In genomic region chr2:11328522-11328921, GRCh38 we compare ENCODE assay signal across 7 cellular contexts. TPM values are rescaled to one million over a fixed set of nuclear protein-coding genes. Genes with fewer than 3 reads are reported as not detected.
DNase-seq lines count a peak whose midpoint lies in the region; ATAC-seq, FAIRE-seq and TF ChIP-seq lines count a peak whose summit lies in the region.
"Not testable (repeated sequence)": the region's sequence is repeated elsewhere in the genome, so short reads cannot be mapped to it uniquely, and the experiment has no call there.

No MANE protein-coding gene starts in this region.

- CTCF ChIA-PET in A549 (lab: Yijun Ruan, JAX) = interaction anchor here (0.7 to 1.8 kb wide), 2 partner anchors 84 to 196 kb away, joined by 4 to 10 read pairs; a partner anchor contains a TSS
- CTCF ChIA-PET in HEK293 (lab: Yijun Ruan, JAX) = interaction anchor here (0.9 kb wide), 1 partner anchor 83 kb away, joined by 3 read pairs; no protein-coding TSS in a partner anchor
- CTCF ChIA-PET in K562 (lab: Yijun Ruan, JAX; ENCODE audit: low intra/inter-chr PET ratio) = not testable (repeated sequence)

- H3K9me1 ChIP-seq in K562 (ENCODE audit: control insufficient read depth, insufficient read depth, low read length) = not testable (repeated sequence)

- not testable (repeated sequence) for H3K9me3 ChIP-seq in A549; HEK293 (ENCODE audit: control insufficient read depth, insufficient read depth, low read depth, low read length); K562 (replicated peaks; ENCODE audit: control insufficient read depth, insufficient read depth, low read depth, low read length)

- not testable (repeated sequence) for H3K9ac ChIP-seq in K562 (ENCODE audit: insufficient read depth in 1 of 2, low read depth in 2 of 2, low read length in 2 of 2)

- H3K27me3 Mint-ChIP-seq in chondrocyte (ENCODE audit: low read depth); nephron progenitor cell (ENCODE audit: low read depth, poor library complexity); osteocyte (ENCODE audit: unreplicated experiment): not testable (repeated sequence)

- not testable (repeated sequence) for H3K36me3 ChIP-seq in HEK293 (ENCODE audit: control insufficient read depth in 2 of 2, insufficient read depth in 1 of 2, low read length in 2 of 2); K562 (ENCODE audit: control insufficient read depth, insufficient read depth, low read length)

- ATAC-seq in A549, K562: not testable (repeated sequence)

- H3K9me3 Mint-ChIP-seq in chondrocyte (ENCODE audit: low read depth); osteocyte (ENCODE audit: unreplicated experiment): not testable (repeated sequence)
- H3K9me3 Mint-ChIP-seq in nephron progenitor cell = peaks cover 34% of the 10 kb centered on the region

- H3K4me1 ChIP-seq in A549 = peaks cover 18% of the 10 kb centered on the region
- peaks cover 11% of the 10 kb centered on the region for H3K4me1 ChIP-seq in HEK293 (ENCODE audit: control insufficient read depth, insufficient read depth, low read length)
- peaks cover 0 to 11% of the 10 kb centered on the region in 2 experiments; a peak in 2 of 5 replicates for H3K4me1 ChIP-seq in K562 (replicated peaks in 1 of 2; ENCODE audit: control insufficient read depth in 2 of 2, insufficient read depth in 2 of 2, low read length in 2 of 2)

- not testable (repeated sequence) for H3K4me3 ChIP-seq in A549; HEK293 (ENCODE audit: low read depth, low read length); K562

- BruUV-seq in K562 (replicated peaks; lab: Mats Ljungman, UMichigan) = not testable (repeated sequence)

- H3K4me1 Mint-ChIP-seq in chondrocyte (ENCODE audit: low read depth) (peaks cover 28% of the 10 kb centered on the region), osteocyte (ENCODE audit: unreplicated experiment) (peaks cover 26% of the 10 kb centered on the region)
- not testable (repeated sequence) for H3K4me1 Mint-ChIP-seq in nephron progenitor cell

- H4K20me1 ChIP-seq in K562 (replicated peaks; ENCODE audit: control insufficient read depth, insufficient read depth, low read length) = peaks cover 13% of the 10 kb centered on the region

- in situ Hi-C loops in K562 (cut with MboI) = not testable (repeated sequence)

- not testable (repeated sequence) for H2AFZ ChIP-seq in K562 (ENCODE audit: low read depth, low read length)

- not testable (repeated sequence) for TF ChIP-seq RAD21 in A549 (conservative IDR thresholded peaks at IDR 0.05 in 1 of 2, IDR thresholded peaks at IDR 0.05 in 1 of 2); K562 (CRISPR knock-in tag; conservative IDR thresholded peaks at IDR 0.05 in 1 of 2, IDR thresholded peaks at IDR 0.05 in 1 of 2)

- peak overlapping the region; percentile 34 for H3K27ac Mint-ChIP-seq in chondrocyte (ENCODE audit: unreplicated experiment)
- peak overlapping the region; percentile 24 for H3K27ac Mint-ChIP-seq in nephron progenitor cell
- H3K27ac Mint-ChIP-seq in osteocyte (ENCODE audit: unreplicated experiment) = peak overlapping the region; percentile 9

- intact Hi-C loops in K562 (cut with micrococcal nuclease) = not testable (repeated sequence)

- DNase-seq in A549 (ENCODE audit: low read depth in 1 of 2, low spot score in 1 of 2); K562 (ENCODE audit: extremely low read depth in 1 of 4, low spot score in 3 of 4); chondrocyte (ENCODE audit: low spot score); nephron progenitor cell; osteocyte (ENCODE audit: extremely low spot score, unreplicated experiment): not testable (repeated sequence)

- H3K27ac ChIP-seq in A549; HEK293 (ENCODE audit: extremely low read depth, low read depth, low read length); K562 (ENCODE audit: extremely low read depth, low read depth, low read length): not testable (repeated sequence)

- H3K4me2 ChIP-seq in A549; K562 (ENCODE audit: insufficient read depth, low read length): not testable (repeated sequence)

- TF ChIP-seq EP300 in A549 (IDR thresholded peaks at IDR 0.05); K562 (IDR thresholded peaks at IDR 0.05; ENCODE audit: low read length): not testable (repeated sequence)

- 100% methylated on average over 1 of the region's 1 CpG for WGBS in A549 (ENCODE audit: missing lambda C conversion rate)
- WGBS in K562 (ENCODE audit: insufficient coverage, low coverage, missing lambda C conversion rate) = no CpG with 5 or more reads among the region's 1 CpG

- peaks cover 90% of the 10 kb centered on the region for H3K79me2 ChIP-seq in K562 (ENCODE audit: control insufficient read depth, insufficient read depth, low read length)

- H3K36me3 Mint-ChIP-seq in chondrocyte (ENCODE audit: low read depth); osteocyte (ENCODE audit: unreplicated experiment): not testable (repeated sequence)
- H3K36me3 Mint-ChIP-seq in nephron progenitor cell (ENCODE audit: low read depth) = peaks cover 26% of the 10 kb centered on the region

- TF ChIP-seq CTCF in A549 (IDR thresholded peaks at IDR 0.05); HEK293 (tag by site-specific recombination; IDR thresholded peaks at IDR 0.05); K562 (IDR thresholded peaks at IDR 0.05 in 2 of 3, conservative IDR thresholded peaks at IDR 0.05 in 1 of 3; ENCODE audit: insufficient read depth in 2 of 3, low read depth in 1 of 3, low read length in 3 of 3); chondrocyte (IDR thresholded peaks at IDR 0.05); nephron progenitor cell (IDR thresholded peaks at IDR 0.05); osteocyte (IDR thresholded peaks at IDR 0.05): not testable (repeated sequence)

- POLR2A ChIA-PET in A549 (lab: Yijun Ruan, JAX); HEK293 (lab: Yijun Ruan, JAX); K562 (lab: Yijun Ruan, JAX): not testable (repeated sequence)

- H3K27me3 ChIP-seq in K562 (ENCODE audit: control insufficient read depth in 2 of 2, insufficient read depth in 2 of 2, low read length in 2 of 2) = not testable (repeated sequence)

- TF ChIP-seq POLR2A in A549 (IDR thresholded peaks at IDR 0.05; ENCODE audit: low read length); K562 (conservative IDR thresholded peaks at IDR 0.05): not testable (repeated sequence)

- not testable (repeated sequence) for H3K4me3 Mint-ChIP-seq in chondrocyte (ENCODE audit: unreplicated experiment); nephron progenitor cell; osteocyte (ENCODE audit: unreplicated experiment)

- FAIRE-seq in A549 (lab: Jason Lieb, UNC); K562 (lab: Jason Lieb, UNC): not testable (repeated sequence)
- FAIRE-seq in islet of Langerhans (lab: Jason Lieb, UNC) = peak; percentile 24

TF ChIP-seq in A549, 52 proteins besides CTCF, POLR2A, EP300 and RAD21:
- TF ChIP-seq MAFK (IDR thresholded peaks at IDR 0.05; ENCODE audit: partially characterized antibody) = peak; percentile 12

TF ChIP-seq in HEK293, 187 proteins besides CTCF, POLR2A, EP300 and RAD21 (continues in another document):
- TF ChIP-seq ZNF580 (tag by site-specific recombination; IDR thresholded peaks at IDR 0.05) = 0 out of 2 replicates have a peak, but pooled peaks have one; percentile 20

TF ChIP-seq in K562, 482 proteins besides CTCF, POLR2A, EP300 and RAD21:
- peak; percentile 77 for TF ChIP-seq BCOR (IDR thresholded peaks at IDR 0.05)
- peak; percentile 15 to 39; a peak in 1 of 4 replicates for TF ChIP-seq KDM1A (IDR thresholded peaks at IDR 0.05)
- peak; percentile 54 for TF ChIP-seq ZNF146 (CRISPR knock-in tag; IDR thresholded peaks at IDR 0.05; ENCODE audit: unreplicated experiment)

RNA-seq across cellular contexts. Expression of gene ROCK2, which starts 15.9 kb away (rescaled TPM):
- 33.4 and 38.7 TPM in 2 replicates for polyA plus RNA-seq in A549 (2011; rRNA removed)
- 5.9 and 6.5 TPM in 2 replicates for polyA plus RNA-seq in A549 (2012; cell fraction: cytosol; rRNA removed)
- polyA plus RNA-seq in A549 (2012; cell fraction: nucleus; rRNA removed) = 4.2 and 6.9 TPM in 2 replicates
- 34.0 to 38.0 TPM (median 36.4 TPM) in 3 replicates for polyA plus RNA-seq in A549 (2017; fragmentation: RNase III; extraction: RNeasy Plus Mini Kit Qiagen cat#74134 plus additional on column Dnase treatment)
- 28.9 and 30.0 TPM in 2 replicates for polyA minus RNA-seq in A549 (2011; rRNA and poly(A)+ RNA removed)
- total RNA-seq in K562 (2011; cell fraction: chromatin; rRNA removed; ENCODE audit: low replicate concordance) = 16.6 and 83.8 TPM in 2 replicates
- 4.2 and 6.4 TPM in 2 replicates for total RNA-seq in K562 (2011; cell fraction: nucleolus; rRNA removed)
- total RNA-seq in K562 (2011; cell fraction: nucleoplasm; rRNA removed) = 16.1 and 32.0 TPM in 2 replicates
- 14.3 and 15.0 TPM in 2 replicates for total RNA-seq in K562 (2014; rRNA removed)
- total RNA-seq in K562 (2014; rRNA removed; fragmentation: Illumina TruSeq; extraction: Trizol) = 28.4 and 35.3 TPM in 2 replicates
- 28.1 and 30.6 TPM in 2 replicates for total RNA-seq in K562 (2015; rRNA removed; fragmentation: Illumina TruSeq; extraction: Trizol)
- 21.2 and 22.1 TPM in 2 replicates for total RNA-seq in K562 (2021)
- polyA plus RNA-seq in K562 (2011; rRNA removed) = 6.8 and 10.6 TPM in 2 replicates
- 1.6 and 3.5 TPM in 2 replicates for polyA plus RNA-seq in K562 (2011; cell fraction: cytosol; rRNA removed)
- polyA plus RNA-seq in K562 (2011; cell fraction: nucleus; rRNA removed) = 4.2 and 5.4 TPM in 2 replicates
- polyA plus RNA-seq in K562 (2012) = 10.8 and 12.3 TPM in 2 replicates
- polyA plus RNA-seq in K562 (2014; fragmentation: Illumina TruSeq; extraction: Trizol) = 13.4 and 16.5 TPM in 2 replicates
- polyA plus RNA-seq in K562 (2014; fragmentation: Nextera tagmentation; extraction: Ambion mirVana) = 1 to 10 TPM; 4.9 to 6.0 TPM
- polyA plus RNA-seq in K562 (2014; rRNA removed) = 10.6 and 10.7 TPM in 2 replicates
- polyA minus RNA-seq in K562 (2011; rRNA and poly(A)+ RNA removed) = 47.6 and 51.9 TPM in 2 replicates
- polyA minus RNA-seq in K562 (2011; cell fraction: cytosol; rRNA and poly(A)+ RNA removed) = 13.8 and 19.1 TPM in 2 replicates
- polyA minus RNA-seq in K562 (2011; cell fraction: nucleus; rRNA and poly(A)+ RNA removed) = 13.7 and 34.7 TPM in 2 replicates
- total RNA-seq in chondrocyte = 48.6 to 62.3 TPM (median 61.4 TPM) in 3 replicates
- total RNA-seq in osteocyte = 49.6 and 56.4 TPM in 2 replicates
